ENCODE assay signal across 8 cellular contexts in the genomic region with DNA sequence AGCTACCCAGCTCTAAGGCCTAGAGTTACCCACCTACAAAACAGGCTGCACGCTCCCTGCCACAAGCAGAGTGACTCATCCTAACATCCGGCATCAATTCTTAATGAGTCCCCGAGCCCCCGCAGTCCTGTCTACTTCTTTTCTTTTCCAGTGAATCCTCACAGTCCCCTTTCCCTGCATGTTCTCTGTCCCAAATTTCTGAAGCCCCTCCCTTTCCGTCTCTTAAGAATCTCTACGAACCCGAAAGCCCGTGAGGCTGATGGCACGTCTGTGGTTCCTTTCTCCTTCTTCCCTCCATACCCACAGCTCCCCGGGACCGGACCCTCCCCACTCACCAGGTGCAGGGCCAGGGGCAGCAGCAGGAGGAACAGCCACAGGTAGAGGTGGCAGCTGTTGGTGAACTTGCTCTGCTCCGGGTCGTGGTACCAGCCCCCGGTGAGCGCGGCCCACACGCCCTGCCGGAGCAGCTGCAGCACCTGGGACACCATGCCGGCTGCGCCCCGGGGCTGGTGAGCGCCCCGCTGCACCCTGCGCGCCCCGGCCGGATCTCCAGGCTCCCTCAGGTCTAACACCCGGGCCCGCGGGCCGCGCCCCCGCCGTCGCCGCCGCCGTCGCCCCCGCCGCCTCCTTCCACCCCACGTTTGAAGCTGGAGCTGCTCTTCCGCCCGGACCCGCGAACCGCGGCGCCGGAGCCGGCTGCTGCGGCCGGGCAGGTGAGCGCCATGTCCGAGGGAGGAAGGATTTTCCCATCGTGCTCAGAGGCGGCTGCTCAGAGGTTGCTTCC. TPM values are rescaled to one million over a fixed set of nuclear protein-coding genes. Genes with fewer than 3 reads are reported as not detected.
DNase-seq lines count a peak whose midpoint lies in the region; ATAC-seq and TF ChIP-seq lines count a peak whose summit lies in the region.

A gene with protein sequence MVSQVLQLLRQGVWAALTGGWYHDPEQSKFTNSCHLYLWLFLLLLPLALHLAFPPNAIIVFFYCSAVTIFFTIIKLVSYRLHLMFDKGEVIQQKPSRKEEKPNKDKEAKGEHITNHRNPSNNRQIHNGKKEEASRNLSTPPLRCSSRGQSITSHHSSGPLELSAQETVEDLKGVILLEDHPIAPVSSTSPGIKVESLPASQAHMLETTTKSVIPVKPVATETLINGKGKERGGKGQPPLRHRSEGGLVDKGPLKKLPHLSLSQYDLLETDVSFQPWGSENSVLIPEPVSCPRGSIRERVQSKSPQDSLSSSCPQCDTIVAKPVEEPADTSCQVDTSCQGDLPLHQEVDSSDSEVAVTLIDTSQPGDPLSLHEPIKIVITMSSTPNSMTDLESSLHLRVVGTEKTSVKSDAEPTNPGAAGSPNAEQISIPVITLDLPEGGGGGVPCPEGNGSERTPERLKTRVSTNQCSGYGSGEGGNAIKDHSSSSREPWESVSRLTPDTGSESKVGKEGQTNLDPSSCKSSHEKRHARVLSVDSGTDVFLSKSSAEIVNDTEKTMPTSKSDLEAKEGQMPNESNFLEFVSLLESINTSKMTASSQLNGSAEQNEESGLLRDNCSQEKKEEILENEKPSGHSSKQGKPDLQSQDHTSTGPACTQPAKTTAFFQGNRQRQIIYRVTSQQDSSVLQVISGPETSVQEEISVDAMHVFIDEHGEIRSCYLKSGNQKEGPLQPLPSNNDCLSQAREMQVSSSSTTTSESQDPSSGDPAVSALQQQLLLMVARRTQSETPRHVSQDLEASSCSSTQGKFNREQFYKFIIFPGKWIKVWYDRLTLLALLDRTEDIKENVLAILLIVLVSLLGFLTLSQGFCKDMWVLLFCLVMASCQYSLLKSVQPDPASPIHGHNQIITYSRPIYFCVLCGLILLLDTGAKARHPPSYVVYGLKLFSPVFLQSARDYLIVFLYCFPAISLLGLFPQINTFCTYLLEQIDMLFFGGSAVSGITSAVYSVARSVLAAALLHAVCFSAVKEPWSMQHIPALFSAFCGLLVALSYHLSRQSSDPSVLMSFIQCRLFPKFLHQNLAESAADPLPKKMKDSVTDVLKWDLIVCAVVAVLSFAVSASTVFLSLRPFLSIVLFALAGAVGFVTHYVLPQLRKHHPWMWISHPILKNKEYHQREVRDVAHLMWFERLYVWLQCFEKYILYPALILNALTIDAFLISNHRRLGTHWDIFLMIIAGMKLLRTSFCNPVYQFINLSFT (N-terminal part only) (minus strand): TSS at position 735 of the 784 bp plus-strand sequence. CDS start 247 bp downstream, at position 488.

- no peaks in the 10 kb centered on the region for H3K27me3 ChIP-seq in lower lobe of right lung (ENCODE audit: low read depth)

- H3K4me3 ChIP-seq in lower lobe of right lung: peak within 1 kb of the TSS; percentile 70

- H3K4me1 Mint-ChIP-seq in dendritic cell treated with granulocyte-macrophage colony-stimulating factor and Interleukin-4, amounts not matched to agents 40 ng/mL and 50 ng/mL, for 4 days (ENCODE audit: low read depth): peaks cover 40% of the 10 kb centered on the region

- H3K36me3 Mint-ChIP-seq in dendritic cell treated with granulocyte-macrophage colony-stimulating factor and Interleukin-4, amounts not matched to agents 40 ng/mL and 50 ng/mL, for 4 days (ENCODE audit: low read depth): no peaks in the 10 kb centered on the region

- H3K27ac ChIP-seq in lower lobe of right lung: peak within 1 kb of the TSS; percentile 75

- no peaks in the 10 kb centered on the region for H3K9me3 ChIP-seq in lower lobe of right lung

- H3K27me3 Mint-ChIP-seq in dendritic cell treated with granulocyte-macrophage colony-stimulating factor and Interleukin-4, amounts not matched to agents 40 ng/mL and 50 ng/mL, for 4 days: peaks cover 8% of the 10 kb centered on the region

- H3K36me3 ChIP-seq in lower lobe of right lung: no peaks in the 10 kb centered on the region

- no peak for TF ChIP-seq CTCF in lower lobe of right lung (IDR thresholded peaks at IDR 0.05)

- H3K4me3 Mint-ChIP-seq in dendritic cell treated with granulocyte-macrophage colony-stimulating factor and Interleukin-4, amounts not matched to agents 40 ng/mL and 50 ng/mL, for 4 days: peak within 1 kb of the TSS; percentile 78

- DNase-seq in A172 (ENCODE audit: low spot score) (peak; percentile 84), NCI-H2196 (lab: John Stamatoyannopoulos, UW; ENCODE audit: unreplicated experiment) (peak; percentile 55), lower lobe of right lung (peak; percentile 75)
- DNase-seq in activated CD4-positive, alpha-beta T cell treated with anti-CD3 and anti-CD28 coated beads for 48 hours: peak; percentile 82
- peak; percentile 41 to 59 (median 43) for DNase-seq in stimulated activated CD4-positive, alpha-beta T cell treated with anti-CD3 and anti-CD28 coated beads, TNF-alpha, amount 100 ng/mL, for 48 hours (ENCODE audit: low read depth in 3 of 3)

- peak; percentile 87 for ATAC-seq in GM18858 (IDR thresholded peaks at IDR 0.05; ENCODE audit: unreplicated experiment)
- ATAC-seq in HG03064 (IDR thresholded peaks at IDR 0.05; ENCODE audit: low read depth, unreplicated experiment): peak; percentile 81
- ATAC-seq in lower lobe of right lung: peak; percentile 87 to 95

- peaks cover 10% of the 10 kb centered on the region for H3K4me1 ChIP-seq in lower lobe of right lung

- intact Hi-C loops in dendritic cell treated with granulocyte-macrophage colony-stimulating factor and Interleukin-4, amounts not matched to agents 40 ng/mL and 50 ng/mL, for 4 days (cut with micrococcal nuclease): no loop called here
- intact Hi-C loops in lower lobe of right lung (cut with DNase I): no loop called here

- H3K27ac Mint-ChIP-seq in dendritic cell treated with granulocyte-macrophage colony-stimulating factor and Interleukin-4, amounts not matched to agents 40 ng/mL and 50 ng/mL, for 4 days: peak within 1 kb of the TSS; percentile 65

- H3K9me3 Mint-ChIP-seq in dendritic cell treated with granulocyte-macrophage colony-stimulating factor and Interleukin-4, amounts not matched to agents 40 ng/mL and 50 ng/mL, for 4 days: no peaks in the 10 kb centered on the region

RNA-seq across cellular contexts. Expression of the gene that starts here (rescaled TPM):
- 7.2 and 10.5 TPM in 2 replicates for total RNA-seq in A172 (2014; rRNA removed; shearing (Covaris generic))
- total RNA-seq in lower lobe of right lung: 11.3 TPM

Comparison
In these comparisons a context has a peak if more than half of its experiments do, and no peak if none do; other contexts are left out.
1. Peak in every context shown above with its lines: DNase-seq, ATAC-seq, H3K4me3 ChIP-seq and H3K27ac ChIP-seq.